16 cellular contexts compared by ENCODE assay signal in the genomic region with DNA sequence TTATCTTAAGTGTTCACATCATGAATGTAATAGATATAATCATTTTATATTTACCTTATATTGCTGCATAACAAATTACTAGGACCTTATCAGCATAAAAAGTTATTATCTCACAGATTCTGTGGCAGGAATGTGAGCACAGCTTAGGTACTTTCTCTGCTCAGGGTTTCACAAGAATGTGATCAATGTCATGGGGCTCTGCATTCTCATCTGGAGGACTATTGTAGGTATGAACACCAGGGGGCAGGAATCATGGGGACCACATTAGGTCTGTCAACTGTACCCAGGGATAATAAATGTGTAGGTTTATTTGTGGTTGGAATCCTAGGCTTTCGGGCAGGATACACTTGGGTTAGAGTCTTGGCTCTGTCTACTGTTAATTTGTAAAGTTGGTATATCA.
DNase-seq lines count a peak whose midpoint lies in the region; ATAC-seq, FAIRE-seq and TF ChIP-seq lines count a peak whose summit lies in the region.
"Had no signal": no experiment of that assay in that cellular context is flagged by ENCODE, and none has a peak within 500 bp of the region (broad histone marks: within the 10 kb centered on the region; RNA-seq: fewer than 3 reads in every experiment).

No MANE protein-coding gene starts in this region.

- intact Hi-C loops in GM12878 (cut with micrococcal nuclease; ENCODE audit: unreplicated experiment) (loop anchor here (1.0 to 5.0 kb wide), 2 partner anchors 182 to 209 kb away; no protein-coding TSS in a partner anchor), left ventricle myocardium superior (cut with micrococcal nuclease) (no loop called here), lower lobe of right lung (cut with DNase I) (no loop called here)

- TF ChIP-seq CTCF in SK-N-SH (IDR thresholded peaks at IDR 0.05) (peak; percentile 35), GM12878 (IDR thresholded peaks at IDR 0.05 in 2 of 3, conservative IDR thresholded peaks at IDR 0.05 in 1 of 3; ENCODE audit: control insufficient read depth in 2 of 3, extremely low read depth in 1 of 3, insufficient read depth in 1 of 3, low read depth in 3 of 3, low read length in 3 of 3) (peak; percentile 14 to 39 (median 24); a peak in 3 of 6 replicates), retinal pigment epithelial cell (conservative IDR thresholded peaks at IDR 0.05; ENCODE audit: low read depth, low read length) (peak; percentile 15), lower lobe of right lung (IDR thresholded peaks at IDR 0.05) (no peak)

- in situ Hi-C loops in GM12878 (cut with MboI), result no loop called here

- CTCF ChIA-PET in SK-N-SH (lab: Yijun Ruan, JAX) (interaction anchor here (0.9 kb wide), 1 partner anchor 209 kb away, joined by 3 read pairs; no protein-coding TSS in a partner anchor), GM12878 (lab: Yijun Ruan, JAX) (interaction anchor here (1.0 to 1.7 kb wide), 7 partner anchors 8 to 210 kb away, joined by 3 to 6 read pairs (median 4); no protein-coding TSS in a partner anchor)

- no peaks in the 10 kb centered on the region for H3K9me2 ChIP-seq in SK-N-SH

- peak; percentile 2 for DNase-seq in SK-N-SH
- no peak for DNase-seq in GM12878 (ENCODE audit: low read depth, low spot score)
- no peak for DNase-seq in retinal pigment epithelial cell (ENCODE audit: low read depth)
- no peak for DNase-seq in left ventricle myocardium superior
- no peak for DNase-seq in activated CD8-positive, alpha-beta memory T cell treated with anti-CD3 and anti-CD28 coated beads, Interleukin-2, amount 50 U/mL, for 48 hours
- no peak for DNase-seq in lower lobe of right lung
- DNase-seq: activated gamma-delta T cell treated with Interleukin-2 at 50 U/mL for 16 hours, NCI-H1105, NCI-H510A treated with DMSO at 0.1 percent for 48 hours, posterior cingulate gyrus, SHP77, upper lobe of left lung had no signal

- no TSS peak for BruUV-seq in GM12878 (replicated peaks; lab: Mats Ljungman, UMichigan)

- no peak overlapping the region for H3K9ac ChIP-seq in SK-N-SH
- no peak overlapping the region for H3K9ac ChIP-seq in GM12878 (ENCODE audit: control insufficient read depth, insufficient read depth, low read length)

- SMC1A ChIA-PET in GM12878 (lab: Charles Lee; ENCODE audit: uncharacterized antibody, unreplicated experiment), result interaction anchor here (0.6 to 1.7 kb wide), 5 partner anchors 9 to 183 kb away, joined by 3 to 8 read pairs (median 4); no protein-coding TSS in a partner anchor

- no peak for TF ChIP-seq POLR2A in GM12878 (IDR thresholded peaks at IDR 0.05; ENCODE audit: low read depth, low read length)

- ATAC-seq in SK-N-SH treated with all-trans-retinoic acid at 6 μM for 48 hours (no peak), GM12878 (peak; percentile 72), left ventricle myocardium superior (no peak), lower lobe of right lung (no peak)

- H4K20me1 ChIP-seq in SK-N-SH (ENCODE audit: insufficient read depth), result no peaks in the 10 kb centered on the region
- H4K20me1 ChIP-seq in GM12878 (ENCODE audit: control insufficient read depth, insufficient read depth), result no peaks in the 10 kb centered on the region

- TF ChIP-seq EP300 in SK-N-SH (IDR thresholded peaks at IDR 0.05; ENCODE audit: borderline replicate concordance in 1 of 2, low read depth in 1 of 2, low read length in 1 of 2) (no peak), Ishikawa (IDR thresholded peaks at IDR 0.05; ENCODE audit: borderline replicate concordance) (no peak), GM12878 (IDR thresholded peaks at IDR 0.05; ENCODE audit: borderline replicate concordance in 1 of 2, control insufficient read depth in 1 of 2, low read depth in 2 of 2, low read length in 2 of 2) (no peak)

- H3K27me3 ChIP-seq in SK-N-SH (ENCODE audit: insufficient read depth), result no peaks in the 10 kb centered on the region
- H3K27me3 ChIP-seq in GM12878 (replicated peaks in 1 of 2; ENCODE audit: control insufficient read depth in 2 of 2, insufficient read depth in 2 of 2, low read length in 1 of 2), result no peaks in the 10 kb centered on the region
- no peaks in the 10 kb centered on the region for H3K27me3 ChIP-seq in lower lobe of right lung (ENCODE audit: low read depth)
- H3K27me3 ChIP-seq: upper lobe of left lung had no signal

- H3K36me3 ChIP-seq in SK-N-SH (replicated peaks in 1 of 2; ENCODE audit: control insufficient read depth in 1 of 2, insufficient read depth in 2 of 2, low read length in 1 of 2), result no peaks in the 10 kb centered on the region
- no peaks in the 10 kb centered on the region for H3K36me3 ChIP-seq in GM12878 (ENCODE audit: control insufficient read depth in 2 of 2, insufficient read depth in 2 of 2, low read length in 1 of 2)
- no peaks in the 10 kb centered on the region for H3K36me3 ChIP-seq in lower lobe of right lung
- H3K36me3 ChIP-seq: upper lobe of left lung had no signal

- POLR2A ChIA-PET in SK-N-SH (lab: Yijun Ruan, JAX) (no interaction called here), GM12878 (lab: Charles Lee) (no interaction called here)

- H3K4me2 ChIP-seq in SK-N-SH, result no peak overlapping the region
- H3K4me2 ChIP-seq in GM12878 (ENCODE audit: control insufficient read depth, insufficient read depth), result no peak overlapping the region

- RAD21 ChIA-PET in GM12878 (lab: Charles Lee; ENCODE audit: unreplicated experiment), result interaction anchor here (0.9 to 1.4 kb wide), 3 partner anchors 52 to 675 kb away, joined by 3 to 6 read pairs (median 3); no protein-coding TSS in a partner anchor

- no peaks in the 10 kb centered on the region for H3F3A ChIP-seq in SK-N-SH (replicated peaks; ENCODE audit: insufficient read depth)

- H3K4me1 ChIP-seq in SK-N-SH (ENCODE audit: control insufficient read depth in 1 of 2, insufficient read depth in 2 of 2, low read depth in 1 of 2, low read length in 1 of 2) (no peaks in the 10 kb centered on the region), GM12878 (ENCODE audit: control insufficient read depth, insufficient read depth, low read length) (no peaks in the 10 kb centered on the region), lower lobe of right lung (no peaks in the 10 kb centered on the region)
- H3K4me1 ChIP-seq: upper lobe of left lung had no signal

- TF ChIP-seq RAD21 in SK-N-SH (IDR thresholded peaks at IDR 0.05; ENCODE audit: low read length) (no peak), Ishikawa (IDR thresholded peaks at IDR 0.05; ENCODE audit: low read depth) (peak; percentile 33; the same call in 1 of the 2 replicates), GM12878 (IDR thresholded peaks at IDR 0.05; ENCODE audit: insufficient read depth, low read depth, low read length) (no peak)

- H2AFZ ChIP-seq in SK-N-SH (ENCODE audit: low read depth), result no peak overlapping the region
- no peak overlapping the region for H2AFZ ChIP-seq in GM12878 (ENCODE audit: control insufficient read depth, low read depth, low read length)

- no peak for FAIRE-seq in GM12878 (lab: Jason Lieb, UNC)
- FAIRE-seq: keratinocyte, TTC549 had no signal

- no peaks in the 10 kb centered on the region for H3K9me3 ChIP-seq in SK-N-SH
- H3K9me3 ChIP-seq in GM12878 (replicated peaks; ENCODE audit: control insufficient read depth, insufficient read depth, low read length), result no peaks in the 10 kb centered on the region
- H3K9me3 ChIP-seq in lower lobe of right lung, result no peaks in the 10 kb centered on the region
- H3K9me3 ChIP-seq: upper lobe of left lung had no signal

- H3K27ac ChIP-seq in SK-N-SH (ENCODE audit: low read depth in 2 of 2, low read length in 1 of 2), result no peak overlapping the region
- H3K27ac ChIP-seq in GM12878 (ENCODE audit: control insufficient read depth, insufficient read depth), result no peak overlapping the region
- H3K27ac ChIP-seq in lower lobe of right lung, result no peak overlapping the region
- H3K27ac ChIP-seq: upper lobe of left lung had no signal

- 20% methylated on average over 1 of the region's 1 CpG for WGBS in SK-N-SH (ENCODE audit: low lambda C conversion rate)
- WGBS in GM12878 (ENCODE audit: insufficient coverage, insufficient replicate concordance, low lambda C conversion rate, missing lambda C conversion rate), result 28% methylated on average over 1 of the region's 1 CpG

- H3K4me3 ChIP-seq in SK-N-SH (ENCODE audit: low read depth in 2 of 2, low read length in 1 of 2) (no peak overlapping the region), GM12878 (no peak overlapping the region), retinal pigment epithelial cell (ENCODE audit: low read length) (no peak overlapping the region), lower lobe of right lung (no peak overlapping the region)
- H3K4me3 ChIP-seq: upper lobe of left lung had no signal

- H3K79me2 ChIP-seq in SK-N-SH (ENCODE audit: insufficient read depth) (no peaks in the 10 kb centered on the region), GM12878 (ENCODE audit: control insufficient read depth, insufficient read depth, low read length) (no peaks in the 10 kb centered on the region)

TF ChIP-seq in SK-N-SH, 30 proteins besides CTCF, POLR2A, EP300 and RAD21:
- TF ChIP-seq, protein P1, sequence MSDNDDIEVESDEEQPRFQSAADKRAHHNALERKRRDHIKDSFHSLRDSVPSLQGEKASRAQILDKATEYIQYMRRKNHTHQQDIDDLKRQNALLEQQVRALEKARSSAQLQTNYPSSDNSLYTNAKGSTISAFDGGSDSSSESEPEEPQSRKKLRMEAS (IDR thresholded peaks at IDR 0.05; ENCODE audit: low read depth), result no peak
- no peak for TF ChIP-seq CHD2 (IDR thresholded peaks at IDR 0.05; ENCODE audit: low read length, partially characterized antibody)

TF ChIP-seq in Ishikawa, 13 proteins besides CTCF, POLR2A, EP300 and RAD21 (continues in another document):
- TF ChIP-seq ZBTB7A (IDR thresholded peaks at IDR 0.05; ENCODE audit: low read depth) (no peak), NFIC (IDR thresholded peaks at IDR 0.05) (no peak)

TF ChIP-seq in GM12878, 131 proteins besides CTCF, POLR2A, EP300 and RAD21:
- TF ChIP-seq NBN (IDR thresholded peaks at IDR 0.05), result no peak
- no peak for TF ChIP-seq NR2C2 (IDR thresholded peaks at IDR 0.05; ENCODE audit: borderline replicate concordance, control insufficient read depth, insufficient read length, low read depth)
- TF ChIP-seq TARDBP (IDR thresholded peaks at IDR 0.05; ENCODE audit: borderline replicate concordance), result no peak
- TF ChIP-seq, protein P2, sequence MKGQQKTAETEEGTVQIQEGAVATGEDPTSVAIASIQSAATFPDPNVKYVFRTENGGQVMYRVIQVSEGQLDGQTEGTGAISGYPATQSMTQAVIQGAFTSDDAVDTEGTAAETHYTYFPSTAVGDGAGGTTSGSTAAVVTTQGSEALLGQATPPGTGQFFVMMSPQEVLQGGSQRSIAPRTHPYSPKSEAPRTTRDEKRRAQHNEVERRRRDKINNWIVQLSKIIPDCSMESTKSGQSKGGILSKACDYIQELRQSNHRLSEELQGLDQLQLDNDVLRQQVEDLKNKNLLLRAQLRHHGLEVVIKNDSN (IDR thresholded peaks at IDR 0.05; ENCODE audit: borderline replicate concordance, extremely low read length, insufficient read depth, low read depth, low read length), result no peak
- no peak for TF ChIP-seq ESRRA (IDR thresholded peaks at IDR 0.05; ENCODE audit: low read length)
- TF ChIP-seq NR2C1 (IDR thresholded peaks at IDR 0.05), result no peak
- TF ChIP-seq IRF4 (IDR thresholded peaks at IDR 0.05; ENCODE audit: low read depth, low read length), result no peak
- TF ChIP-seq SREBF2 (IDR thresholded peaks at IDR 0.05; ENCODE audit: low read length), result no peak
- TF ChIP-seq RB1 (IDR thresholded peaks at IDR 0.05; ENCODE audit: borderline replicate concordance), result no peak
